In genomic region chr10:29535012-29535777, GRCh38 we compare ENCODE assay signal across 8 cellular contexts.
DNase-seq lines count a peak whose midpoint lies in the region; ATAC-seq, FAIRE-seq and TF ChIP-seq lines count a peak whose summit lies in the region.

No MANE protein-coding gene starts in this region.

- no peaks in the 10 kb centered on the region for H3K36me3 ChIP-seq in BJ (ENCODE audit: control insufficient read depth, insufficient read depth, low read length)
- peaks cover 3 to 5% of the 10 kb centered on the region in 2 donors for H3K36me3 ChIP-seq in lung (ENCODE audit: control insufficient read depth in 2 of 2, insufficient read depth in 2 of 2, low read length in 2 of 2)

- CTCF ChIA-PET in BJ (lab: Yijun Ruan, JAX), result interaction anchor here (0.7 to 2.3 kb wide), 28 partner anchors 9 to 363 kb away, joined by 3 to 25 read pairs (median 4); no protein-coding TSS in a partner anchor

- H3K27me3 ChIP-seq in BJ (ENCODE audit: control insufficient read depth, insufficient read depth, low read length) (peaks cover 10% of the 10 kb centered on the region), lung (ENCODE audit: control insufficient read depth, insufficient read depth) (no peaks in the 10 kb centered on the region)

- 47 to 69% methylated on average over 11 of the region's 11 CpGs for WGBS in lung, 2 donors

- peak; percentile 94 for TF ChIP-seq CTCF in BJ (IDR thresholded peaks at IDR 0.05; ENCODE audit: insufficient read depth, low read depth, low read length)
- TF ChIP-seq CTCF in coronary artery (IDR thresholded peaks at IDR 0.05), result peak; percentile 40
- TF ChIP-seq CTCF in lung (IDR thresholded peaks at IDR 0.05; ENCODE audit: control extremely low read depth, extremely low read depth), result no peak

- no peak overlapping the region for H3K4me3 ChIP-seq in BJ (ENCODE audit: low read depth, low read length)
- H3K4me3 ChIP-seq in coronary artery, result peak overlapping the region; percentile 48
- no peak overlapping the region for H3K4me3 ChIP-seq in lung

- DNase-seq in BJ (ENCODE audit: low read depth) (peak; percentile 81), LHCN-M2 (ENCODE audit: low read depth) (peak; percentile 73), coronary artery (ENCODE audit: low spot score) (no peak), lung (ENCODE audit: low spot score) (peak; percentile 45), urothelium cell line (ENCODE audit: low spot score) (peak; percentile 94), NCI-H128 (lab: John Stamatoyannopoulos, UW; ENCODE audit: unreplicated experiment) (no peak), NCI-H1105 treated with DMSO at 0.1 percent for 48 hours (lab: John Stamatoyannopoulos, UW) (no peak)

- no peak for FAIRE-seq in urothelium cell line (lab: Jason Lieb, UNC)

- POLR2A ChIA-PET in BJ (lab: Charles Lee), result interaction anchor here (0.6 kb wide), 1 partner anchor 745 kb away, joined by 4 read pairs; no protein-coding TSS in a partner anchor

- H3K27ac ChIP-seq in coronary artery, result peak overlapping the region; percentile 56 to 74
- peak overlapping the region in 1 of 2 donors; percentile 84 for H3K27ac ChIP-seq in lung (ENCODE audit: low read depth in 1 of 2, low read length in 1 of 2)

- H3K9me3 ChIP-seq in lung (ENCODE audit: control insufficient read depth in 2 of 2, insufficient read depth in 1 of 2, low read length in 1 of 2), result no peaks in the 10 kb centered on the region

- H3K4me1 ChIP-seq in lung (ENCODE audit: control insufficient read depth in 2 of 2, insufficient read depth in 2 of 2, low read length in 2 of 2), result peaks cover 3 to 5% of the 10 kb centered on the region in 2 donors

- ATAC-seq in lung (ENCODE audit: insufficient read depth, low FRiP score) (peak; percentile 62), HG03045 (IDR thresholded peaks at IDR 0.05; ENCODE audit: unreplicated experiment) (no peak)

Comparison
In these comparisons a context has a peak if more than half of its experiments do, and no peak if none do; other contexts are left out.
1. DNase-seq: peak in BJ (single experiment), LHCN-M2 (single experiment), lung (single experiment) and urothelium cell line (single experiment); none in coronary artery (single experiment), NCI-H128 (single experiment) and NCI-H1105 treated with DMSO at 0.1 percent for 48 hours (single experiment).